In the genomic region with DNA sequence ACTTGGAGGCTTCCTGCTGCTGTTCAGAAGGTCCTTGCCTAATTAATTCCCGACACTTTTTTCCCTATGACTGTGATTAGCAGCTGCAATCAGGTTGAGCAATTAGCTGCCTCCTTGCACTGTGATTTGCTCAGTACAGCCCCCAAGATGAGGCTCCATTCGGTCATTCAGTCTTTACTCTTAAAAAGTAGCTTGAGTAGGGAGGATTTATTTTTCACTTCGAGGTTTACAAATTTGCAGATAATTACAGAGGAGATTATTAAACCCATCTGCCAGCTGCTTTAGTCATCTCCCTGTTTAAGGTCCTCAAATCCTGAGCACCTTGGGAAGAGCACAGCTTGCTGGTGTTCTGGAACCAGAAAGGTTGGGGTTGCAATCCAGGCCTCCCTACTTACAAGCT, we compare ENCODE assay signal across 17 cellular contexts.
DNase-seq lines count a peak whose midpoint lies in the region; ATAC-seq and TF ChIP-seq lines count a peak whose summit lies in the region.
"Had no signal": no experiment of that assay in that cellular context is flagged by ENCODE, and none has a peak within 500 bp of the region (broad histone marks: within the 10 kb centered on the region; RNA-seq: fewer than 3 reads in every experiment).

No MANE protein-coding gene starts in this region.

- H3K4me3 ChIP-seq in BE2C (ENCODE audit: low read depth, low read length): no peak overlapping the region
- H3K4me3 ChIP-seq: BLaER1 had no signal

- no peaks in the 10 kb centered on the region for H3K36me3 ChIP-seq in BE2C
- H3K36me3 ChIP-seq: BLaER1 had no signal

- DNase-seq in NCI-H748 (lab: John Stamatoyannopoulos, UW; ENCODE audit: unreplicated experiment) (peak; percentile 27), NCI-H748 treated with DMSO at 0.1 percent for 48 hours (lab: John Stamatoyannopoulos, UW) (no peak), NCI-H69 (lab: John Stamatoyannopoulos, UW) (peak; percentile 91), glutamatergic neuron (no peak), endothelial cell (ENCODE audit: low spot score) (no peak), BE2C (no peak)
- DNase-seq in stimulated activated effector memory CD8-positive, alpha-beta T cell treated with anti-CD3 and anti-CD28 coated beads, Interleukin-12 subunit alpha, Interleukin-12 subunit beta, amount 100 ng/mL, for 72 hours (ENCODE audit: low spot score in 2 of 2): no peak
- DNase-seq: Calu3; CD4-positive, alpha-beta memory T cell; H9; NCI-H187; NCI-H2107; NCI-H510A; SW 1271 had no signal

- H3K36me3 Mint-ChIP-seq in glutamatergic neuron (ENCODE audit: unreplicated experiment): peaks cover 10% of the 10 kb centered on the region
- H3K36me3 Mint-ChIP-seq in endothelial cell (ENCODE audit: low read depth, unreplicated experiment): no peaks in the 10 kb centered on the region
- H3K36me3 Mint-ChIP-seq in stimulated activated effector memory CD8-positive, alpha-beta T cell treated with anti-CD3 and anti-CD28 coated beads, Interleukin-12 subunit alpha, Interleukin-12 subunit beta, amount 100 ng/mL, for 72 hours: no peaks in the 10 kb centered on the region
- H3K36me3 Mint-ChIP-seq: CD4-positive, alpha-beta memory T cell had no signal

- H3K27ac Mint-ChIP-seq in glutamatergic neuron (ENCODE audit: unreplicated experiment) (peak overlapping the region; percentile 7), endothelial cell (ENCODE audit: unreplicated experiment) (no peak overlapping the region)
- no peak overlapping the region for H3K27ac Mint-ChIP-seq in stimulated activated effector memory CD8-positive, alpha-beta T cell treated with anti-CD3 and anti-CD28 coated beads, Interleukin-12 subunit alpha, Interleukin-12 subunit beta, amount 100 ng/mL, for 72 hours
- H3K27ac Mint-ChIP-seq: CD4-positive, alpha-beta memory T cell; H9 had no signal

- peaks cover 4% of the 10 kb centered on the region for H3K27me3 Mint-ChIP-seq in glutamatergic neuron (ENCODE audit: unreplicated experiment)
- H3K27me3 Mint-ChIP-seq in endothelial cell (ENCODE audit: unreplicated experiment): no peaks in the 10 kb centered on the region
- H3K27me3 Mint-ChIP-seq: CD4-positive, alpha-beta memory T cell had no signal

- peaks cover 20% of the 10 kb centered on the region for H3K4me1 ChIP-seq in BE2C
- H3K4me1 ChIP-seq: BLaER1 had no signal

- no peak for ATAC-seq in stimulated activated effector memory CD8-positive, alpha-beta T cell treated with anti-CD3 and anti-CD28 coated beads, Interleukin-12 subunit alpha, Interleukin-12 subunit beta, amount 100 ng/mL, for 72 hours
- ATAC-seq in HG03108 (IDR thresholded peaks at IDR 0.05; ENCODE audit: unreplicated experiment): no peak
- ATAC-seq: Right ventricle myocardium inferior had no signal

- TF ChIP-seq CTCF in glutamatergic neuron (IDR thresholded peaks at IDR 0.05; ENCODE audit: partially characterized antibody, unreplicated experiment) (no peak), endothelial cell (IDR thresholded peaks at IDR 0.05; ENCODE audit: unreplicated experiment) (no peak), BE2C (IDR thresholded peaks at IDR 0.05; ENCODE audit: low read depth, low read length) (no peak)

- H3K27me3 ChIP-seq in BE2C: no peaks in the 10 kb centered on the region
- H3K27me3 ChIP-seq: BLaER1 had no signal

- peaks cover 34% of the 10 kb centered on the region for H3K4me1 Mint-ChIP-seq in glutamatergic neuron (ENCODE audit: low read depth, unreplicated experiment)
- peaks cover 2% of the 10 kb centered on the region for H3K4me1 Mint-ChIP-seq in endothelial cell (ENCODE audit: unreplicated experiment)
- no peaks in the 10 kb centered on the region for H3K4me1 Mint-ChIP-seq in stimulated activated effector memory CD8-positive, alpha-beta T cell treated with anti-CD3 and anti-CD28 coated beads, Interleukin-12 subunit alpha, Interleukin-12 subunit beta, amount 100 ng/mL, for 72 hours

- H3K9me3 Mint-ChIP-seq in glutamatergic neuron (ENCODE audit: unreplicated experiment): no peaks in the 10 kb centered on the region
- H3K9me3 Mint-ChIP-seq in endothelial cell (ENCODE audit: unreplicated experiment): no peaks in the 10 kb centered on the region
- H3K9me3 Mint-ChIP-seq in stimulated activated effector memory CD8-positive, alpha-beta T cell treated with anti-CD3 and anti-CD28 coated beads, Interleukin-12 subunit alpha, Interleukin-12 subunit beta, amount 100 ng/mL, for 72 hours: peaks cover 8% of the 10 kb centered on the region
- H3K9me3 Mint-ChIP-seq: H9 had no signal

- H3K9me3 ChIP-seq in BE2C: no peaks in the 10 kb centered on the region
- H3K9me3 ChIP-seq: BLaER1 had no signal

- H3K4me3 Mint-ChIP-seq in glutamatergic neuron (ENCODE audit: unreplicated experiment) (no peak overlapping the region), endothelial cell (ENCODE audit: unreplicated experiment) (no peak overlapping the region)
- H3K4me3 Mint-ChIP-seq in stimulated activated effector memory CD8-positive, alpha-beta T cell treated with anti-CD3 and anti-CD28 coated beads, Interleukin-12 subunit alpha, Interleukin-12 subunit beta, amount 100 ng/mL, for 72 hours: no peak overlapping the region
- H3K4me3 Mint-ChIP-seq: CD4-positive, alpha-beta memory T cell; H9 had no signal

Comparison
In these comparisons a context has a peak if more than half of its experiments do, and no peak if none do; other contexts are left out.
1. DNase-seq: peak in NCI-H748 (single experiment) and NCI-H69 (single experiment); none in NCI-H748 treated with DMSO at 0.1 percent for 48 hours (single experiment), glutamatergic neuron (single experiment), endothelial cell (single experiment), stimulated activated effector memory CD8-positive, alpha-beta T cell treated with anti-CD3 and anti-CD28 coated beads, Interleukin-12 subunit alpha, Interleukin-12 subunit beta, amount 100 ng/mL, for 72 hours (0 of 2) and BE2C (single experiment).